ENCODE assay signal across 27 cellular contexts in genomic region chr3:121852256-121852655, GRCh38.
"Had no signal": no experiment of that assay in that cellular context is flagged by ENCODE, and none has a peak within 500 bp of the region (broad histone marks: within the 10 kb centered on the region; RNA-seq: fewer than 3 reads in every experiment).

No MANE protein-coding gene starts in this region.

- H3K4me3 Mint-ChIP-seq: activated B cell treated with CpG ODN at 0.5 μM for 24 hours; activated CD8-positive, alpha-beta T cell treated with anti-CD3 and anti-CD28 coated beads for 36 hours; activated naive CD4-positive, alpha-beta T cell treated with anti-CD3 and anti-CD28 coated beads, Interleukin-2, amount 50 U/mL, for 24 hours; activated naive CD8-positive, alpha-beta T cell treated with anti-CD3 and anti-CD28 coated beads, Interleukin-2, amount 50 U/mL, for 24 hours; naive B cell; stimulated activated effector memory CD8-positive, alpha-beta T cell treated with anti-CD3 and anti-CD28 coated beads, Interleukin-12 subunit alpha, Interleukin-12 subunit beta, amount 100 ng/mL, for 72 hours; stimulated activated naive CD8-positive, alpha-beta T cell treated with anti-CD3 and anti-CD28 coated beads, Interleukin-15, amount 100 ng/mL, for 72 hours; T-helper 2 cell treated with Interferon-gamma antibody and Interleukin-4, amounts not matched to agents 5 μg/mL and 100 μg/mL, for 36 hours; type B pancreatic cell had no signal

- H3K27ac ChIP-seq: heart right ventricle, left lung, lower lobe of right lung, pancreas, prostate gland, skin epidermis, uterus had no signal

- H3K4me1 Mint-ChIP-seq: activated naive CD4-positive, alpha-beta T cell treated with anti-CD3 and anti-CD28 coated beads, Interleukin-2, amount 50 U/mL, for 24 hours; activated naive CD8-positive, alpha-beta T cell treated with anti-CD3 and anti-CD28 coated beads, Interleukin-2, amount 50 U/mL, for 24 hours; stimulated activated effector memory CD8-positive, alpha-beta T cell treated with anti-CD3 and anti-CD28 coated beads, Interleukin-12 subunit alpha, Interleukin-12 subunit beta, amount 100 ng/mL, for 72 hours; stimulated activated naive CD8-positive, alpha-beta T cell treated with anti-CD3 and anti-CD28 coated beads, Interleukin-15, amount 100 ng/mL, for 72 hours had no signal

- ATAC-seq: activated CD8-positive, alpha-beta T cell treated with anti-CD3 and anti-CD28 coated beads for 36 hours; activated naive CD8-positive, alpha-beta T cell treated with anti-CD3 and anti-CD28 coated beads, Interleukin-2, amount 50 U/mL, for 24 hours; heart right ventricle; left lung; lower lobe of right lung; pancreas; sciatic nerve; stimulated activated effector memory CD8-positive, alpha-beta T cell treated with anti-CD3 and anti-CD28 coated beads, Interleukin-12 subunit alpha, Interleukin-12 subunit beta, amount 100 ng/mL, for 72 hours; stimulated activated naive CD8-positive, alpha-beta T cell treated with anti-CD3 and anti-CD28 coated beads, Interleukin-15, amount 100 ng/mL, for 72 hours had no signal

- H3K9me3 ChIP-seq: heart right ventricle, left lung, lower lobe of right lung, pancreas, prostate gland, uterus had no signal

- H3K9me3 Mint-ChIP-seq: activated B cell treated with CpG ODN at 0.5 μM for 24 hours; activated CD8-positive, alpha-beta T cell treated with anti-CD3 and anti-CD28 coated beads for 36 hours; activated naive CD4-positive, alpha-beta T cell treated with anti-CD3 and anti-CD28 coated beads, Interleukin-2, amount 50 U/mL, for 24 hours; activated naive CD8-positive, alpha-beta T cell treated with anti-CD3 and anti-CD28 coated beads, Interleukin-2, amount 50 U/mL, for 24 hours; activated T-helper 2 cell treated with anti-CD3 and anti-CD28 coated beads, Interferon-gamma antibody, Interleukin-2, Interleukin-4, amounts not matched to agents 10 μg/mL and 5 μg/mL and 100 μg/mL, durations not matched to agents 14 hours and 24 hours and 36 hours; naive B cell; stimulated activated effector memory CD8-positive, alpha-beta T cell treated with anti-CD3 and anti-CD28 coated beads, Interleukin-12 subunit alpha, Interleukin-12 subunit beta, amount 100 ng/mL, for 72 hours; stimulated activated naive CD8-positive, alpha-beta T cell treated with anti-CD3 and anti-CD28 coated beads, Interleukin-15, amount 100 ng/mL, for 72 hours; T-helper 2 cell treated with Interferon-gamma antibody and Interleukin-4, amounts not matched to agents 5 μg/mL and 100 μg/mL, for 36 hours; type B pancreatic cell had no signal

- H3K4me1 ChIP-seq: heart right ventricle, left lung, lower lobe of right lung, pancreas, prostate gland, uterus had no signal

- H3K4me3 ChIP-seq: heart right ventricle, left lung, lower lobe of right lung, pancreas, prostate gland, skin epidermis, uterus had no signal

- DNase-seq: activated B cell treated with CpG ODN at 0.5 μM for 24 hours; activated CD4-positive, alpha-beta T cell treated with anti-CD3 and anti-CD28 coated beads, Interleukin-2, amount 50 U/mL, for 1 hour; activated CD8-positive, alpha-beta T cell treated with anti-CD3 and anti-CD28 coated beads for 36 hours; activated naive CD8-positive, alpha-beta T cell treated with anti-CD3 and anti-CD28 coated beads, Interleukin-2, amount 50 U/mL, for 24 hours; activated T-cell treated with anti-CD3 and anti-CD28 coated beads, Interleukin-2, amount 50 U/mL, for 48 hours; amygdala; dermis blood vessel endothelial cell; effector CD4-positive, alpha-beta T cell; heart right ventricle; left lung; lower lobe of right lung; naive B cell; nucleus accumbens; pancreas; retina; stimulated activated CD4-positive, alpha-beta T cell treated with anti-CD3 and anti-CD28 coated beads, Interleukin-4, amount 100 ng/mL, for 24 hours; stimulated activated naive CD8-positive, alpha-beta T cell treated with anti-CD3 and anti-CD28 coated beads, Interleukin-15, amount 100 ng/mL, for 72 hours; substantia nigra; uterus had no signal

- H3K27ac Mint-ChIP-seq: activated CD8-positive, alpha-beta T cell treated with anti-CD3 and anti-CD28 coated beads for 36 hours; activated naive CD4-positive, alpha-beta T cell treated with anti-CD3 and anti-CD28 coated beads, Interleukin-2, amount 50 U/mL, for 24 hours; activated naive CD8-positive, alpha-beta T cell treated with anti-CD3 and anti-CD28 coated beads, Interleukin-2, amount 50 U/mL, for 24 hours; activated T-helper 2 cell treated with anti-CD3 and anti-CD28 coated beads, Interferon-gamma antibody, Interleukin-2, Interleukin-4, amounts not matched to agents 10 μg/mL and 5 μg/mL and 100 μg/mL, durations not matched to agents 14 hours and 24 hours and 36 hours; stimulated activated effector memory CD8-positive, alpha-beta T cell treated with anti-CD3 and anti-CD28 coated beads, Interleukin-12 subunit alpha, Interleukin-12 subunit beta, amount 100 ng/mL, for 72 hours; stimulated activated naive CD8-positive, alpha-beta T cell treated with anti-CD3 and anti-CD28 coated beads, Interleukin-15, amount 100 ng/mL, for 72 hours; T-helper 2 cell treated with Interferon-gamma antibody and Interleukin-4, amounts not matched to agents 5 μg/mL and 100 μg/mL, for 36 hours; type B pancreatic cell had no signal

- H3K27me3 ChIP-seq: heart right ventricle, left lung, pancreas, uterus had no signal

- H3K27me3 Mint-ChIP-seq: activated B cell treated with CpG ODN at 0.5 μM for 24 hours; activated CD8-positive, alpha-beta T cell treated with anti-CD3 and anti-CD28 coated beads for 36 hours; activated naive CD4-positive, alpha-beta T cell treated with anti-CD3 and anti-CD28 coated beads, Interleukin-2, amount 50 U/mL, for 24 hours; activated naive CD8-positive, alpha-beta T cell treated with anti-CD3 and anti-CD28 coated beads, Interleukin-2, amount 50 U/mL, for 24 hours; naive B cell; stimulated activated naive CD8-positive, alpha-beta T cell treated with anti-CD3 and anti-CD28 coated beads, Interleukin-15, amount 100 ng/mL, for 72 hours; type B pancreatic cell had no signal

- H3K36me3 ChIP-seq: lower lobe of right lung, pancreas, prostate gland, uterus had no signal
